8 cellular contexts compared by ENCODE assay signal in genomic region chr2:98454500-98455235, GRCh38. TPM values are rescaled to one million over a fixed set of nuclear protein-coding genes. Genes with fewer than 3 reads are reported as not detected.
A peak's percentile ranks its signal among the peaks of the same experiment; 100 is the strongest.
DNase-seq lines count a peak whose midpoint lies in the region; ATAC-seq and TF ChIP-seq lines count a peak whose summit lies in the region.

No MANE protein-coding gene starts in this region.

- H3K9me3 Mint-ChIP-seq in activated T-cell treated with anti-CD3 and anti-CD28 coated beads, Interleukin-2, amount 50 U/mL, for 4 hours = no peaks in the 10 kb centered on the region

- peaks cover 0 to 6% of the 10 kb centered on the region in 2 donors for H3K36me3 ChIP-seq in psoas muscle (ENCODE audit: insufficient read depth in 1 of 2, low read depth in 1 of 2)

- peak overlapping the region; percentile 46 for H3K27ac ChIP-seq in psoas muscle

- H3K9me3 ChIP-seq in psoas muscle = no peaks in the 10 kb centered on the region

- H3K4me1 Mint-ChIP-seq in activated T-cell treated with anti-CD3 and anti-CD28 coated beads, Interleukin-2, amount 50 U/mL, for 4 hours (ENCODE audit: low read depth) = peaks cover 96% of the 10 kb centered on the region

- H3K4me3 Mint-ChIP-seq in activated T-cell treated with anti-CD3 and anti-CD28 coated beads, Interleukin-2, amount 50 U/mL, for 4 hours = peak overlapping the region; percentile 20

- peak in 1 of 2 donors; percentile 14 for ATAC-seq in activated T-cell treated with anti-CD3 and anti-CD28 coated beads, Interleukin-2, amount 50 U/mL, for 4 hours
- ATAC-seq in psoas muscle (peak in 1 of 4 donors; percentile 20), HG03439 (IDR thresholded peaks at IDR 0.05; ENCODE audit: unreplicated experiment) (no peak)

- intact Hi-C loops in psoas muscle (cut with DNase I) = no loop called here

- peaks cover 11% of the 10 kb centered on the region for H3K36me3 Mint-ChIP-seq in activated T-cell treated with anti-CD3 and anti-CD28 coated beads, Interleukin-2, amount 50 U/mL, for 4 hours (ENCODE audit: insufficient read depth)

- no peak for TF ChIP-seq CTCF in psoas muscle (IDR thresholded peaks at IDR 0.05)

- DNase-seq in activated T-cell treated with anti-CD3 and anti-CD28 coated beads, Interleukin-2, amount 50 U/mL, for 4 hours = no peak
- DNase-seq in activated T-cell treated with anti-CD3 and anti-CD28 coated beads for 4 hours (no peak), NAMALWA (ENCODE audit: low spot score) (peak; percentile 36), dermis blood vessel endothelial cell (peak; percentile 59), psoas muscle (no peak), NCI-H187 treated with DMSO at 0.1 percent for 48 hours (lab: John Stamatoyannopoulos, UW) (no peak), pons (ENCODE audit: low spot score) (no peak)

- H3K4me3 ChIP-seq in psoas muscle = no peak overlapping the region

- no peaks in the 10 kb centered on the region for H3K27me3 ChIP-seq in psoas muscle (ENCODE audit: insufficient read depth in 3 of 3, low read length in 2 of 3)

- 76 to 84% (median 83%) methylated on average over 6 of the region's 6 CpGs for WGBS in psoas muscle, 3 donors

- H3K27me3 Mint-ChIP-seq in activated T-cell treated with anti-CD3 and anti-CD28 coated beads, Interleukin-2, amount 50 U/mL, for 4 hours (ENCODE audit: low read depth) = no peaks in the 10 kb centered on the region

- peaks cover 20% of the 10 kb centered on the region for H3K4me1 ChIP-seq in psoas muscle

RNA-seq across cellular contexts. Expression of gene INPP4A, which starts 10.0 kb away (rescaled TPM):
- total RNA-seq in activated T-cell treated with anti-CD3 and anti-CD28 coated beads, Interleukin-2, amount 50 U/mL, for 4 hours = 10 to 100 TPM; 17.3 to 24.0 (median 17.3) TPM
- 41.9 and 55.7 TPM in 2 replicates for total RNA-seq in dermis blood vessel endothelial cell
- 10 to 100 TPM in 3 of 4 donors, 1 to 10 TPM in 1; 9.8 to 19.7 (median 13.1) TPM for total RNA-seq in psoas muscle
- 1 to 10 TPM; 2.2 to 5.4 (median 2.8) TPM for polyA plus RNA-seq in psoas muscle

Comparison
In these comparisons a context has a peak if more than half of its experiments do, and no peak if none do; other contexts are left out.
1. DNase-seq: peak in NAMALWA (single experiment) and dermis blood vessel endothelial cell (single experiment); none in activated T-cell treated with anti-CD3 and anti-CD28 coated beads, Interleukin-2, amount 50 U/mL, for 4 hours (single experiment), activated T-cell treated with anti-CD3 and anti-CD28 coated beads for 4 hours (single experiment), psoas muscle (0 of 2), NCI-H187 treated with DMSO at 0.1 percent for 48 hours (single experiment) and pons (single experiment).